11 cellular contexts compared by ENCODE assay signal in the genomic region with DNA sequence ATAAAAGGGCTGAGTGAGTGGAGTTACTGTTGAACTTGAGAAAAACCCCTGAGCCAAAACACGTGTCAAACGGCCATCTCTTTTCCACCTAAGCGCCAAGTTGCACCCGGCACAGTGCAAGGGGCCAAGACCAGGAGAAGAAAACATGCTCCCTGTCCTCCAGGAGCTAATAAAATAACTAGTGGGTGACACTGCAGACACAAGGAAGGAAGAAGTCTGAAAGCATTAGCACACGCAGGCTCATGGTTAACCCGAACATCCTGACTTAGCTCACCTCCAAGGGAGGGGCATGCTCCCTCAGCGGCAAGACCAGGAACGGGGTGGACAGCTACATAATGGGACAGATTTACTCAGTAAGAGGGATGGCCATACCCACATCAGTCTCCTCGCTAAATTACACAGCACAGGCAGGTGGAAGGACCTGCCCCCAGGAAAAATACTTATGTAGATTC.
DNase-seq lines count a peak whose midpoint lies in the region; ATAC-seq and TF ChIP-seq lines count a peak whose summit lies in the region.
"Had no signal": no experiment of that assay in that cellular context is flagged by ENCODE, and none has a peak within 500 bp of the region (broad histone marks: within the 10 kb centered on the region; RNA-seq: fewer than 3 reads in every experiment).

No MANE protein-coding gene starts in this region.

- peak in 1 of 10 experiments; percentile 24 for DNase-seq in CD4-positive, alpha-beta T cell
- peak; percentile 41 for DNase-seq in activated naive CD4-positive, alpha-beta T cell treated with anti-CD3 and anti-CD28 coated beads, Interleukin-2, amount 50 U/mL, for 16 hours
- DNase-seq in head of caudate nucleus (no peak), left lung (no peak), COLO829 (ENCODE audit: low spot score) (no peak)
- DNase-seq: effector CD8-positive, alpha-beta T cell; nucleus accumbens had no signal

- H3K27me3 Mint-ChIP-seq in CD4-positive, alpha-beta T cell: no peaks in the 10 kb centered on the region
- H3K27me3 Mint-ChIP-seq in nephron (ENCODE audit: low read depth): peaks cover 5% of the 10 kb centered on the region

- peaks cover 89% of the 10 kb centered on the region for H3K4me1 Mint-ChIP-seq in CD4-positive, alpha-beta T cell (ENCODE audit: low read depth)
- H3K4me1 Mint-ChIP-seq in nephron: peaks cover 67% of the 10 kb centered on the region

- no peak for TF ChIP-seq CTCF in CD4-positive, alpha-beta T cell (IDR thresholded peaks at IDR 0.05)
- TF ChIP-seq CTCF in nephron (IDR thresholded peaks at IDR 0.05; ENCODE audit: unreplicated experiment in 3 of 3) (no peak), left lung (IDR thresholded peaks at IDR 0.05) (no peak)

- peaks cover 4% of the 10 kb centered on the region for H3K36me3 Mint-ChIP-seq in CD4-positive, alpha-beta T cell (ENCODE audit: low read depth)
- no peaks in the 10 kb centered on the region for H3K36me3 Mint-ChIP-seq in nephron (ENCODE audit: low read depth)

- no peak overlapping the region for H3K4me3 ChIP-seq in left lung
- H3K4me3 ChIP-seq: SJSA1 had no signal

- CTCF ChIA-PET in CD4-positive, alpha-beta T cell (lab: Charles Lee): interaction anchor here (0.9 to 1.8 kb wide), 7 partner anchors 13 to 38 kb away, joined by 3 to 5 read pairs (median 3); no protein-coding TSS in a partner anchor

- no peaks in the 10 kb centered on the region for H3K9me3 Mint-ChIP-seq in CD4-positive, alpha-beta T cell
- no peaks in the 10 kb centered on the region for H3K9me3 Mint-ChIP-seq in nephron

- intact Hi-C loops in CD4-positive, alpha-beta T cell (cut with DNase I, micrococcal nuclease): no loop called here
- intact Hi-C loops in head of caudate nucleus (cut with DNase I) (no loop called here), left lung (cut with DNase I) (no loop called here)

- H3K27ac Mint-ChIP-seq in CD4-positive, alpha-beta T cell: peak overlapping the region; percentile 91
- peak overlapping the region; percentile 24 to 59 (median 57) for H3K27ac Mint-ChIP-seq in nephron

- H3K27me3 ChIP-seq in CD4-positive, alpha-beta T cell (ENCODE audit: control insufficient read depth, insufficient read depth, low read length): no peaks in the 10 kb centered on the region
- no peaks in the 10 kb centered on the region for H3K27me3 ChIP-seq in left lung
- H3K27me3 ChIP-seq: SJSA1 had no signal

- peak overlapping the region; percentile 68 for H3K4me3 Mint-ChIP-seq in CD4-positive, alpha-beta T cell
- H3K4me3 Mint-ChIP-seq in nephron: no peak overlapping the region

- peak overlapping the region; percentile 55 for H3K27ac ChIP-seq in CD4-positive, alpha-beta T cell (ENCODE audit: low read depth, low read length)
- H3K27ac ChIP-seq in left lung: no peak overlapping the region
- H3K27ac ChIP-seq: SJSA1 had no signal

- peaks cover 18 to 86% of the 10 kb centered on the region in 2 donors for H3K4me1 ChIP-seq in left lung

- ATAC-seq in CD4-positive, alpha-beta T cell (ENCODE audit: poor library complexity): peak; percentile 44
- ATAC-seq in HG02798 (IDR thresholded peaks at IDR 0.05; ENCODE audit: poor library complexity, unreplicated experiment) (peak; percentile 33), left lung (no peak), HG03354 (IDR thresholded peaks at IDR 0.05; ENCODE audit: poor library complexity, severe bottlenecking, unreplicated experiment) (no peak)

- POLR2A ChIA-PET in CD4-positive, alpha-beta T cell (lab: Charles Lee): interaction anchor here (1.0 to 10.7 kb wide), 11 partner anchors 13 to 65 kb away, joined by 3 to 157 read pairs (median 5); a partner anchor contains a TSS

- H3K9me3 ChIP-seq in CD4-positive, alpha-beta T cell (ENCODE audit: control insufficient read depth, low read length): no peaks in the 10 kb centered on the region
- no peaks in the 10 kb centered on the region for H3K9me3 ChIP-seq in left lung
- H3K9me3 ChIP-seq: SJSA1 had no signal

- H3K36me3 ChIP-seq in left lung: no peaks in the 10 kb centered on the region
- H3K36me3 ChIP-seq: SJSA1 had no signal

Comparison
In these comparisons a context has a peak if more than half of its experiments do, and no peak if none do; other contexts are left out.
1. ATAC-seq: peak in CD4-positive, alpha-beta T cell (single experiment) and HG02798 (single experiment); none in left lung (single experiment) and HG03354 (single experiment).